9 cellular contexts compared by ENCODE assay signal in the genomic region with DNA sequence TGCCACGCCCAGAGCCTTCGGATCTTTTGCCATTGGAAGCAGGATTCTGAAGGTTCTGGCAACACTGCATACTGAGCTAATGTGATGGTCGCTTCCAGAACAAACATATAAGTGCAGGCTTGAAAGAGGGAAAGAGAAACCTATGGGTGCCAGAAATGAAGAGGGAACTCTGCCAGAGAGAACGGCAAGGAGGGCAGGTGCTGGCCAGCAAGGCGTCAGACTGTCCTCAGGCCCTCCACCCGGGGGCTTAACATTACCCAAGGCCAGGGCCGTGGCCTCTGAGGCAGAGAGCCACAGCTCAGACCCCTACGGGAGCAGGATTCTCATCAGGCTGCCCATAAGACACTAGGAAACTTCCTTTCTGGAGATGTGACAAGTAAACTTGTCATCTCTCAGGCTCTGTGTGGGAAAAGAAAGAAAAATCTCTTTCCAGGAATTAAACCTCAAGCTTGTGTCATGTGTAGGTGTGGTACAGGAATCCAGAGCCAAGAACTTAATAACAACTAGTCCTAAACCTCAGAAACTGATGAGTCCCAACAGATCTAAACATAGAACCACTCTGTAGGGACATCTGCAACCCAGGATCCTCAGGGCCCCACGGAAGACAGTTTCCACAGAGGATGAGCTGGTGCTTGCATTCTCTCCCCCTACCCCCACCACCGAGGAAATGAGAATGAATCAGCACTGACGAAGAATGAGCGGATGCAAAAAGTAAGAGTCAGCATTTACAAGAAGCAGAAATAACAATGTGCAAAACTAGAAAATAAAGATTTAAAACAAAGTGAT.
A peak's percentile ranks its signal among the peaks of the same experiment; 100 is the strongest.
DNase-seq lines count a peak whose midpoint lies in the region; ATAC-seq and TF ChIP-seq lines count a peak whose summit lies in the region.
"Had no signal": no experiment of that assay in that cellular context is flagged by ENCODE, and none has a peak within 500 bp of the region (broad histone marks: within the 10 kb centered on the region; RNA-seq: fewer than 3 reads in every experiment).

No MANE protein-coding gene starts in this region.

- H3K27ac ChIP-seq in vagina (peak overlapping the region; percentile 57), testis (no peak overlapping the region), hepatocyte (no peak overlapping the region)

- peaks cover 4 to 9% of the 10 kb centered on the region in 2 donors for H3K4me1 Mint-ChIP-seq in natural killer cell treated with Interleukin-12 subunit alpha and Interleukin-12 subunit beta and Interleukin-15 and Interleukin-18, amount 100 ng/mL, for 72 hours (ENCODE audit: low read depth in 2 of 2)
- H3K4me1 Mint-ChIP-seq in natural killer cell = peaks cover 0 to 6% of the 10 kb centered on the region in 2 donors

- H3K9me3 ChIP-seq in adipocyte (ENCODE audit: control insufficient read depth, low read length) = no peaks in the 10 kb centered on the region
- no peaks in the 10 kb centered on the region for H3K9me3 ChIP-seq in vagina
- H3K9me3 ChIP-seq in testis = no peaks in the 10 kb centered on the region
- H3K9me3 ChIP-seq in hepatocyte (ENCODE audit: low read depth) = no peaks in the 10 kb centered on the region

- ATAC-seq in natural killer cell treated with Interleukin-12 subunit alpha and Interleukin-12 subunit beta and Interleukin-15 and Interleukin-18, amount 100 ng/mL, for 72 hours = peak in 1 of 2 donors; percentile 67
- ATAC-seq in natural killer cell = no peak
- ATAC-seq in GM18909 (IDR thresholded peaks at IDR 0.05; ENCODE audit: poor library complexity, unreplicated experiment) = no peak

- H3K9ac ChIP-seq in adipocyte (ENCODE audit: low read length) = no peak overlapping the region

- no peaks in the 10 kb centered on the region for H3K36me3 Mint-ChIP-seq in natural killer cell treated with Interleukin-12 subunit alpha and Interleukin-12 subunit beta and Interleukin-15 and Interleukin-18, amount 100 ng/mL, for 72 hours
- H3K36me3 Mint-ChIP-seq in natural killer cell = no peaks in the 10 kb centered on the region

- peak overlapping the region; percentile 30 for H3K4me3 Mint-ChIP-seq in natural killer cell treated with Interleukin-12 subunit alpha and Interleukin-12 subunit beta and Interleukin-15 and Interleukin-18, amount 100 ng/mL, for 72 hours
- H3K4me3 Mint-ChIP-seq in natural killer cell = no peak overlapping the region

- no peak overlapping the region for H3K4me3 ChIP-seq in adipocyte (ENCODE audit: low read length)
- H3K4me3 ChIP-seq in vagina = no peak overlapping the region
- H3K4me3 ChIP-seq in testis = no peak overlapping the region
- no peak overlapping the region for H3K4me3 ChIP-seq in hepatocyte

- no peak for DNase-seq in natural killer cell treated with Interleukin-12 subunit alpha and Interleukin-12 subunit beta and Interleukin-15 and Interleukin-18, amount 100 ng/mL, for 72 hours (ENCODE audit: low spot score)
- DNase-seq in natural killer cell (no peak), adipocyte (ENCODE audit: low read depth) (peak; percentile 55), iris pigment epithelial cell (ENCODE audit: low read depth) (peak; percentile 85), vagina (ENCODE audit: extremely low spot score in 2 of 2) (no peak), testis (no peak), hepatocyte (ENCODE audit: low spot score) (no peak)
- DNase-seq: substantia nigra had no signal

- TF ChIP-seq CTCF in natural killer cell (IDR thresholded peaks at IDR 0.05) = no peak
- no peak for TF ChIP-seq CTCF in vagina (IDR thresholded peaks at IDR 0.05)
- TF ChIP-seq CTCF in testis (IDR thresholded peaks at IDR 0.05) = no peak
- TF ChIP-seq CTCF in hepatocyte (IDR thresholded peaks at IDR 0.05; ENCODE audit: poor library complexity) = no peak

- H2AFZ ChIP-seq in hepatocyte = no peak overlapping the region

- H3K27me3 ChIP-seq in adipocyte (replicated peaks; ENCODE audit: control insufficient read depth, insufficient read depth, low read length) (no peaks in the 10 kb centered on the region), vagina (no peaks in the 10 kb centered on the region), testis (no peaks in the 10 kb centered on the region), hepatocyte (no peaks in the 10 kb centered on the region)

- no peaks in the 10 kb centered on the region for H3K79me2 ChIP-seq in hepatocyte

- WGBS in testis, 2 donors = 51 to 57% methylated on average over 12 of the region's 12 CpGs
- 77% methylated on average over 12 of the region's 12 CpGs for WGBS in hepatocyte (ENCODE audit: low lambda C conversion rate, missing lambda C conversion rate)

- TF ChIP-seq POLR2A in vagina (IDR thresholded peaks at IDR 0.05) (no peak), testis (IDR thresholded peaks at IDR 0.05) (no peak)

- H3K36me3 ChIP-seq in adipocyte (ENCODE audit: control insufficient read depth, insufficient read depth, low read length, severe bottlenecking) (peaks cover 14% of the 10 kb centered on the region), vagina (peaks cover 0 to 25% of the 10 kb centered on the region in 2 donors), testis (ENCODE audit: low read depth, missing control alignments) (no peaks in the 10 kb centered on the region), hepatocyte (replicated peaks; ENCODE audit: insufficient read depth, low read depth) (no peaks in the 10 kb centered on the region)

- peaks cover 16% of the 10 kb centered on the region for H3K4me1 ChIP-seq in adipocyte (ENCODE audit: control insufficient read depth, insufficient read depth, low read length)
- H3K4me1 ChIP-seq in vagina = peaks cover 57% of the 10 kb centered on the region
- H3K4me1 ChIP-seq in testis = peaks cover 11% of the 10 kb centered on the region
- H3K4me1 ChIP-seq in hepatocyte (ENCODE audit: insufficient read depth) = peaks cover 8% of the 10 kb centered on the region

- H3K27me3 Mint-ChIP-seq in natural killer cell treated with Interleukin-12 subunit alpha and Interleukin-12 subunit beta and Interleukin-15 and Interleukin-18, amount 100 ng/mL, for 72 hours = no peaks in the 10 kb centered on the region
- peaks cover 0 to 2% of the 10 kb centered on the region in 2 donors for H3K27me3 Mint-ChIP-seq in natural killer cell (ENCODE audit: low read depth in 2 of 2)

- H3K27ac Mint-ChIP-seq in natural killer cell treated with Interleukin-12 subunit alpha and Interleukin-12 subunit beta and Interleukin-15 and Interleukin-18, amount 100 ng/mL, for 72 hours = peak overlapping the region in 1 of 2 donors; percentile 29
- H3K27ac Mint-ChIP-seq in natural killer cell = peak overlapping the region in 1 of 2 donors; percentile 13

- H3K4me2 ChIP-seq in hepatocyte = no peak overlapping the region

- H3K9me2 ChIP-seq in hepatocyte (replicated peaks; ENCODE audit: insufficient read depth) = no peaks in the 10 kb centered on the region

- no peaks in the 10 kb centered on the region for H4K20me1 ChIP-seq in hepatocyte (ENCODE audit: insufficient read depth, poor library complexity, severe bottlenecking)

- intact Hi-C loops in natural killer cell (cut with micrococcal nuclease) (no loop called here), vagina (cut with DNase I) (no loop called here), testis (cut with DNase I; ENCODE audit: low total_unique reads) (no loop called here)

- H3K9me3 Mint-ChIP-seq in natural killer cell treated with Interleukin-12 subunit alpha and Interleukin-12 subunit beta and Interleukin-15 and Interleukin-18, amount 100 ng/mL, for 72 hours = no peaks in the 10 kb centered on the region
- H3K9me3 Mint-ChIP-seq in natural killer cell = no peaks in the 10 kb centered on the region

Comparison
In these comparisons a context has a peak if more than half of its experiments do, and no peak if none do; other contexts are left out.
1. DNase-seq: peak in adipocyte (single experiment) and iris pigment epithelial cell (single experiment); none in natural killer cell treated with Interleukin-12 subunit alpha and Interleukin-12 subunit beta and Interleukin-15 and Interleukin-18, amount 100 ng/mL, for 72 hours (single experiment), natural killer cell (single experiment), vagina (0 of 2), testis (single experiment) and hepatocyte (single experiment).